In genomic region chr1:30541721-30542485, GRCh38 we compare ENCODE assay signal across 26 cellular contexts.
"Had no signal": no experiment of that assay in that cellular context is flagged by ENCODE, and none has a peak within 500 bp of the region (broad histone marks: within the 10 kb centered on the region; RNA-seq: fewer than 3 reads in every experiment).

No MANE protein-coding gene starts in this region.

- H3K9me3 ChIP-seq: left ventricle myocardium inferior, pancreas, prostate gland, sigmoid colon, suprapubic skin, tibial nerve, uterus had no signal

- H3K27ac ChIP-seq: left ventricle myocardium inferior, pancreas, prostate gland, sigmoid colon, stomach, suprapubic skin, tibial nerve, uterus had no signal

- H3K27me3 ChIP-seq: pancreas, sigmoid colon, suprapubic skin, tibial nerve, uterus had no signal

- H3K36me3 ChIP-seq: left ventricle myocardium inferior, pancreas, prostate gland, sigmoid colon, stomach, suprapubic skin, tibial nerve, uterus had no signal

- H3K4me1 ChIP-seq: left ventricle myocardium inferior, pancreas, prostate gland, sigmoid colon, stomach, suprapubic skin, tibial nerve, uterus had no signal

- DNase-seq: hypothalamus; immature natural killer cell; kidney; left ventricle myocardium inferior; mesendoderm; naive thymus-derived CD4-positive, alpha-beta T cell; pancreas; posterior cingulate gyrus; retina; right cardiac atrium; sigmoid colon; small intestine; stimulated activated CD4-positive, alpha-beta T cell treated with anti-CD3 and anti-CD28 coated beads, Interleukin-12 subunit alpha, Interleukin-12 subunit beta, amount 100 ng/mL, for 4 hours; stimulated activated CD4-positive, alpha-beta T cell treated with anti-CD3 and anti-CD28 coated beads, Interleukin-15, amount 100 ng/mL, for 24 hours; stimulated activated CD4-positive, alpha-beta T cell treated with anti-CD3 and anti-CD28 coated beads, Interleukin-2, amount 100 ng/mL, for 24 hours; stimulated activated CD4-positive, alpha-beta T cell treated with anti-CD3 and anti-CD28 coated beads, Interleukin-4, amount 100 ng/mL, for 1 hour; stimulated activated naive B cell treated with anti-CD40 and anti-IgM and Interleukin-4, amounts not matched to agents 10 μg/mL and 1 μg/mL and 100 μg/mL, for 72 hours; stimulated activated naive CD8-positive, alpha-beta T cell treated with anti-CD3 and anti-CD28 coated beads, Interleukin-15, Interleukin-2, amounts not matched to agents 100 U/mL and 50 U/mL, for 24 hours; stomach; uterus had no signal

- H3K4me3 ChIP-seq: left ventricle myocardium inferior, lung, pancreas, prostate gland, sigmoid colon, stomach, suprapubic skin, tibial nerve, uterus had no signal

- ATAC-seq: naive thymus-derived CD4-positive, alpha-beta T cell; natural killer cell treated with Interleukin-12 subunit alpha and Interleukin-12 subunit beta and Interleukin-15 and Interleukin-18, amount 100 ng/mL, for 72 hours; pancreas; right cardiac atrium; stimulated activated naive B cell treated with anti-CD40 and anti-IgM and Interleukin-4, amounts not matched to agents 10 μg/mL and 1 μg/mL and 100 μg/mL, for 72 hours; stimulated activated naive CD8-positive, alpha-beta T cell treated with anti-CD3 and anti-CD28 coated beads, Interleukin-15, Interleukin-2, amounts not matched to agents 100 U/mL and 50 U/mL, for 24 hours had no signal

- FAIRE-seq: islet of Langerhans, kidney, pancreas, small intestine had no signal
